ENCODE assay signal across 31 cellular contexts in genomic region chr6:32625137-32625536, GRCh38. TPM values are rescaled to one million over a fixed set of nuclear protein-coding genes. Genes with fewer than 3 reads are reported as not detected.
DNase-seq lines count a peak whose midpoint lies in the region; ATAC-seq and TF ChIP-seq lines count a peak whose summit lies in the region.
"Had no signal": no experiment of that assay in that cellular context is flagged by ENCODE, and none has a peak within 500 bp of the region (broad histone marks: within the 10 kb centered on the region; RNA-seq: fewer than 3 reads in every experiment).

No MANE protein-coding gene starts in this region.

- no peaks in the 10 kb centered on the region for H3K36me3 ChIP-seq in CD8-positive, alpha-beta memory T cell (ENCODE audit: insufficient read depth, low read length)
- H3K36me3 ChIP-seq in SU-DHL-6 (ENCODE audit: low read length) (no peaks in the 10 kb centered on the region), mucosa of descending colon (ENCODE audit: low read depth) (no peaks in the 10 kb centered on the region)
- H3K36me3 ChIP-seq: SJSA1 had no signal

- peaks cover 44% of the 10 kb centered on the region for H3K4me1 ChIP-seq in CD8-positive, alpha-beta memory T cell (ENCODE audit: insufficient read depth, low read length)
- no peaks in the 10 kb centered on the region for H3K4me1 ChIP-seq in mucosa of descending colon (ENCODE audit: low read depth)
- H3K4me1 ChIP-seq: Caco-2, parathyroid adenoma, SJSA1 had no signal

- in situ Hi-C loops in KBM-7 (cut with MboI; ENCODE audit: low pct_unique_long_range_greater_than_20kb, low sequenced_read_pairs) = no loop called here

- H3K4me3 Mint-ChIP-seq in CD14-positive monocyte (no peak overlapping the region), memory B cell (peak overlapping the region; percentile 79)
- H3K4me3 Mint-ChIP-seq in CD8-positive, alpha-beta memory T cell = peak overlapping the region in 3 of 7 donors; percentile 4 to 54 (median 10)
- H3K4me3 Mint-ChIP-seq: activated naive CD4-positive, alpha-beta T cell treated with anti-CD3 and anti-CD28 coated beads for 36 hours; activated T-cell treated with anti-CD3 and anti-CD28 coated beads, Interleukin-2, amount 50 U/mL, for 24 hours; neural crest cell had no signal

- H3F3A ChIP-seq in SU-DHL-6 (ENCODE audit: insufficient read depth) = peaks cover 37% of the 10 kb centered on the region

- H3K27me3 Mint-ChIP-seq in CD14-positive monocyte (ENCODE audit: low read depth in 3 of 3) (peaks cover 0 to 6% (median 0%) of the 10 kb centered on the region in 3 donors), memory B cell (no peaks in the 10 kb centered on the region)
- H3K27me3 Mint-ChIP-seq in CD8-positive, alpha-beta memory T cell = no peaks in the 10 kb centered on the region
- H3K27me3 Mint-ChIP-seq: activated T-cell treated with anti-CD3 and anti-CD28 coated beads, Interleukin-2, amount 50 U/mL, for 24 hours had no signal

- H3K27ac Mint-ChIP-seq in CD14-positive monocyte (peak overlapping the region; percentile 2 to 91 (median 51)), memory B cell (peak overlapping the region; percentile 99)
- H3K27ac Mint-ChIP-seq in CD8-positive, alpha-beta memory T cell = peak overlapping the region; percentile 60 to 85 (median 78)
- H3K27ac Mint-ChIP-seq: activated naive CD4-positive, alpha-beta T cell treated with anti-CD3 and anti-CD28 coated beads for 36 hours; activated T-cell treated with anti-CD3 and anti-CD28 coated beads, Interleukin-2, amount 50 U/mL, for 24 hours had no signal

- H3K9ac ChIP-seq in SU-DHL-6 (ENCODE audit: low read length) = peak overlapping the region; percentile 42
- H3K9ac ChIP-seq: parathyroid adenoma had no signal

- no peak overlapping the region for H3K27ac ChIP-seq in CD8-positive, alpha-beta memory T cell (ENCODE audit: low read depth, low read length)
- peak overlapping the region; percentile 96 for H3K27ac ChIP-seq in SU-DHL-6 (ENCODE audit: low read depth, low read length)
- H3K27ac ChIP-seq: parathyroid adenoma, SJSA1 had no signal

- peak overlapping the region; percentile 83 for H3K4me2 ChIP-seq in SU-DHL-6 (ENCODE audit: low read depth, low read length, poor library complexity, severe bottlenecking)

- no peaks in the 10 kb centered on the region for H4K20me1 ChIP-seq in SU-DHL-6 (ENCODE audit: low read depth, low read length)

- no peak overlapping the region for H3K4me3 ChIP-seq in CD8-positive, alpha-beta memory T cell (ENCODE audit: low read length)
- peak overlapping the region; percentile 13 for H3K4me3 ChIP-seq in SU-DHL-6 (ENCODE audit: insufficient read depth, low read length, poor library complexity, severe bottlenecking)
- no peak overlapping the region for H3K4me3 ChIP-seq in mucosa of descending colon
- H3K4me3 ChIP-seq: SJSA1 had no signal

- no peaks in the 10 kb centered on the region for H3K9me2 ChIP-seq in SU-DHL-6 (replicated peaks; ENCODE audit: insufficient read depth, low read length)

- intact Hi-C loops in CD14-positive monocyte (cut with micrococcal nuclease) (loop anchor here in 1 of 2 donors (5.0 kb wide), 1 partner anchor 42 kb away; the partner anchor contains the start of gene HLA-DQB1), mucosa of descending colon (cut with DNase I, micrococcal nuclease) (no loop called here)

- POLR2A ChIA-PET in CD8-positive, alpha-beta memory T cell (lab: Charles Lee) = no interaction called here

- peaks cover 0 to 3% (median 0%) of the 10 kb centered on the region in 7 donors for H3K9me3 Mint-ChIP-seq in CD14-positive monocyte
- no peaks in the 10 kb centered on the region for H3K9me3 Mint-ChIP-seq in CD8-positive, alpha-beta memory T cell
- no peaks in the 10 kb centered on the region for H3K9me3 Mint-ChIP-seq in memory B cell
- H3K9me3 Mint-ChIP-seq: activated naive CD4-positive, alpha-beta T cell treated with anti-CD3 and anti-CD28 coated beads for 36 hours; activated T-cell treated with anti-CD3 and anti-CD28 coated beads, Interleukin-2, amount 50 U/mL, for 24 hours had no signal

- no peaks in the 10 kb centered on the region for H3K27me3 ChIP-seq in CD8-positive, alpha-beta memory T cell (ENCODE audit: insufficient read depth, low read length, poor library complexity, severe bottlenecking)
- H3K27me3 ChIP-seq in SU-DHL-6 (ENCODE audit: low read length) = no peaks in the 10 kb centered on the region

- H3K79me2 ChIP-seq in SU-DHL-6 (ENCODE audit: insufficient read depth, low read length) = no peaks in the 10 kb centered on the region
- H3K79me2 ChIP-seq: parathyroid adenoma had no signal

- CTCF ChIA-PET in CD8-positive, alpha-beta memory T cell (lab: Charles Lee) = no interaction called here

- no peak for DNase-seq in CD14-positive monocyte (ENCODE audit: low spot score)
- DNase-seq in CD8-positive, alpha-beta memory T cell = no peak
- DNase-seq in memory B cell (ENCODE audit: low spot score in 2 of 2) = no peak
- DNase-seq in mucosa of descending colon = no peak
- DNase-seq in cerebellar cortex (ENCODE audit: low spot score) = no peak
- DNase-seq in KBM-7 = no peak
- DNase-seq: activated CD4-positive, CD25-positive, alpha-beta regulatory T cell; activated naive CD4-positive, alpha-beta T cell treated with anti-CD3 and anti-CD28 coated beads for 36 hours; activated T-cell treated with anti-CD3 and anti-CD28 coated beads, Interleukin-2, amount 50 U/mL, for 24 hours; aorta; Caco-2; caudate nucleus; DND-41; islet precursor cell; midbrain; NCI-H1092 treated with DMSO at 0.1 percent for 48 hours; NCI-H187 treated with DMSO at 0.1 percent for 48 hours; NCI-H526; T1000; trophoblast cell had no signal

- peaks cover 59% of the 10 kb centered on the region for H3K4me1 Mint-ChIP-seq in CD14-positive monocyte
- H3K4me1 Mint-ChIP-seq in CD8-positive, alpha-beta memory T cell = peaks cover 45 to 62% (median 56%) of the 10 kb centered on the region in 3 donors
- H3K4me1 Mint-ChIP-seq in memory B cell = peaks cover 60% of the 10 kb centered on the region
- H3K4me1 Mint-ChIP-seq: neural crest cell had no signal

- H3K36me3 Mint-ChIP-seq in CD14-positive monocyte = peaks cover 0 to 6% of the 10 kb centered on the region in 2 donors
- H3K36me3 Mint-ChIP-seq in CD8-positive, alpha-beta memory T cell = no peaks in the 10 kb centered on the region
- H3K36me3 Mint-ChIP-seq in memory B cell = peaks cover 8% of the 10 kb centered on the region

- no peak for ATAC-seq in memory B cell (ENCODE audit: low read depth)
- ATAC-seq in mucosa of descending colon = no peak
- ATAC-seq in HG03342 (IDR thresholded peaks at IDR 0.05; ENCODE audit: unreplicated experiment) = no peak
- ATAC-seq: HCT116, HepG2, sciatic nerve had no signal

- TF ChIP-seq CTCF in CD14-positive monocyte (IDR thresholded peaks at IDR 0.05) = no peak
- no peak for TF ChIP-seq CTCF in SU-DHL-6 (IDR thresholded peaks at IDR 0.05; ENCODE audit: insufficient read depth, low read length, poor library complexity, severe bottlenecking)
- TF ChIP-seq CTCF in mucosa of descending colon (IDR thresholded peaks at IDR 0.05) = no peak

- H2AFZ ChIP-seq in SU-DHL-6 (ENCODE audit: low read depth, low read length, severe bottlenecking) = peak overlapping the region; percentile 6
- H2AFZ ChIP-seq: parathyroid adenoma had no signal

- no peaks in the 10 kb centered on the region for H3K9me3 ChIP-seq in CD8-positive, alpha-beta memory T cell (ENCODE audit: low read length)
- no peaks in the 10 kb centered on the region for H3K9me3 ChIP-seq in SU-DHL-6 (ENCODE audit: insufficient read depth, low read length)
- H3K9me3 ChIP-seq in mucosa of descending colon = no peaks in the 10 kb centered on the region
- H3K9me3 ChIP-seq: Caco-2, SJSA1 had no signal

RNA-seq across cellular contexts. Expression of gene HLA-DQA1, which starts 12.1 kb away (rescaled TPM):
- 100 to 1,000 TPM in 1 of 2 donors, 10 to 100 TPM in 1; 98.1 to 191 TPM for polyA plus RNA-seq in CD14-positive monocyte
- total RNA-seq in CD8-positive, alpha-beta memory T cell = 10 to 100 TPM; 20.3 to 22.2 TPM
- 3.2 TPM for polyA plus RNA-seq in CD8-positive, alpha-beta memory T cell
- total RNA-seq in mucosa of descending colon = 10 to 100 TPM in 2 of 3 donors, 1 to 10 TPM in 1; 9.9 to 36.2 (median 24.1) TPM
- total RNA-seq: Caco-2, dermis microvascular lymphatic vessel endothelial cell, endothelial cell of umbilical vein, glomerular endothelial cell, HepG2, neural crest cell, SJSA1 had no signal
- polyA plus RNA-seq: endothelial cell of umbilical vein, HepG2 had no signal

RNA-seq across cellular contexts. Expression of gene HLA-DRB1, which starts 35.5 kb away (rescaled TPM):
- 1,000 to 10,000 TPM; 2,645 to 2,792 TPM for polyA plus RNA-seq in CD14-positive monocyte
- total RNA-seq in CD8-positive, alpha-beta memory T cell = 10 to 100 TPM; 24.7 to 26.1 TPM
- 56.0 TPM for polyA plus RNA-seq in CD8-positive, alpha-beta memory T cell
- total RNA-seq in mucosa of descending colon = 100 to 1,000 TPM in 1 of 3 donors, 10 to 100 TPM in 2; 26.9 to 169 (median 89.6) TPM
- total RNA-seq: Caco-2, endothelial cell of umbilical vein, SJSA1 had no signal
- polyA plus RNA-seq: endothelial cell of umbilical vein, HepG2 had no signal

RNA-seq across cellular contexts. Expression of gene HLA-DQB1, which starts 41.3 kb away (rescaled TPM):
- polyA plus RNA-seq in CD14-positive monocyte = 100 to 1,000 TPM; 246 to 638 TPM
- total RNA-seq in CD8-positive, alpha-beta memory T cell = 10 to 100 TPM; 16.0 to 22.7 TPM
- polyA plus RNA-seq in CD8-positive, alpha-beta memory T cell = 4.3 TPM
- 10 to 100 TPM in 2 of 3 donors, 1 to 10 TPM in 1; 4.7 to 18.6 (median 14.9) TPM for total RNA-seq in mucosa of descending colon
- total RNA-seq: Caco-2, endothelial cell of umbilical vein, HepG2, SJSA1 had no signal
- polyA plus RNA-seq: endothelial cell of umbilical vein, HepG2 had no signal
